In genomic region chr15:69616558-69616957, GRCh38 we compare ENCODE assay signal across 17 cellular contexts.
DNase-seq lines count a peak whose midpoint lies in the region; ATAC-seq and TF ChIP-seq lines count a peak whose summit lies in the region.
"Had no signal": no experiment of that assay in that cellular context is flagged by ENCODE, and none has a peak within 500 bp of the region (broad histone marks: within the 10 kb centered on the region; RNA-seq: fewer than 3 reads in every experiment).

No MANE protein-coding gene starts in this region.

- TF ChIP-seq POLR2A in NB4 (IDR thresholded peaks at IDR 0.05; ENCODE audit: extremely low read depth, insufficient read length) (no peak), esophagus muscularis mucosa (IDR thresholded peaks at IDR 0.05; ENCODE audit: low read depth) (no peak)

- H3K9me3 ChIP-seq in esophagus muscularis mucosa: no peaks in the 10 kb centered on the region
- H3K9me3 ChIP-seq: BE2C had no signal

- no peaks in the 10 kb centered on the region for H3K27me3 ChIP-seq in esophagus muscularis mucosa

- peak; percentile 0 for DNase-seq in activated CD8-positive, alpha-beta T cell treated with anti-CD3 and anti-CD28 coated beads, Interleukin-2, amount 10 ng/mL, durations not matched to agents 7 days and 5 days
- DNase-seq in activated CD8-positive, alpha-beta T cell treated with anti-CD3 and anti-CD28 coated beads for 36 hours: no peak
- DNase-seq in NB4 (ENCODE audit: low read depth) (peak; percentile 14), esophagus muscularis mucosa (ENCODE audit: extremely low spot score) (peak; percentile 19), NCI-H1694 treated with DMSO at 0.1 percent for 48 hours (lab: John Stamatoyannopoulos, UW) (no peak), A172 (ENCODE audit: low spot score) (no peak)
- DNase-seq in stimulated activated CD4-positive, alpha-beta T cell treated with anti-CD3 and anti-CD28 coated beads, Interleukin-4, amount 100 ng/mL, for 1 hour: no peak
- DNase-seq: ACHN; BE2C; C1 segment of cervical spinal cord; CD4-positive, alpha-beta memory T cell; DMS153; DMS79; GDM1; GM23248; HCEC 1CT had no signal

- no peak for TF ChIP-seq EP300 in esophagus muscularis mucosa (IDR thresholded peaks at IDR 0.05)

- no peak overlapping the region for H3K4me3 Mint-ChIP-seq in activated CD8-positive, alpha-beta T cell treated with anti-CD3 and anti-CD28 coated beads, Interleukin-2, amount 10 ng/mL, durations not matched to agents 7 days and 5 days
- H3K4me3 Mint-ChIP-seq in activated CD8-positive, alpha-beta T cell treated with anti-CD3 and anti-CD28 coated beads for 36 hours: no peak overlapping the region
- H3K4me3 Mint-ChIP-seq: CD4-positive, alpha-beta memory T cell had no signal

- 60% methylated on average over 3 of the region's 3 CpGs for WGBS in esophagus muscularis mucosa

- TF ChIP-seq CTCF in activated CD8-positive, alpha-beta T cell treated with anti-CD3 and anti-CD28 coated beads for 36 hours (IDR thresholded peaks at IDR 0.05): no peak
- TF ChIP-seq CTCF in 22Rv1 (IDR thresholded peaks at IDR 0.05): no peak
- TF ChIP-seq CTCF in NB4 (IDR thresholded peaks at IDR 0.05; ENCODE audit: low read depth, low read length): no peak
- TF ChIP-seq CTCF in esophagus muscularis mucosa (IDR thresholded peaks at IDR 0.05): no peak

- no peaks in the 10 kb centered on the region for H3K4me1 ChIP-seq in esophagus muscularis mucosa
- H3K4me1 ChIP-seq: BE2C had no signal

- POLR2A ChIA-PET in activated CD8-positive, alpha-beta T cell treated with anti-CD3 and anti-CD28 coated beads, Interleukin-2, amount 10 ng/mL, durations not matched to agents 7 days and 5 days (lab: Charles Lee): interaction anchor here (0.6 kb wide), 1 partner anchor 144 kb away, joined by 7 read pairs; no protein-coding TSS in a partner anchor
- POLR2A ChIA-PET in activated CD8-positive, alpha-beta T cell treated with anti-CD3 and anti-CD28 coated beads for 36 hours (lab: Charles Lee): no interaction called here

- no peak overlapping the region for H3K4me3 ChIP-seq in NB4 (ENCODE audit: low read depth, low read length)
- H3K4me3 ChIP-seq in esophagus muscularis mucosa: no peak overlapping the region
- H3K4me3 ChIP-seq: GM23248 had no signal

- H3K36me3 Mint-ChIP-seq in activated CD8-positive, alpha-beta T cell treated with anti-CD3 and anti-CD28 coated beads, Interleukin-2, amount 10 ng/mL, durations not matched to agents 7 days and 5 days (ENCODE audit: low read depth): no peaks in the 10 kb centered on the region
- H3K36me3 Mint-ChIP-seq in activated CD8-positive, alpha-beta T cell treated with anti-CD3 and anti-CD28 coated beads for 36 hours (ENCODE audit: low read depth): no peaks in the 10 kb centered on the region
- H3K36me3 Mint-ChIP-seq: CD4-positive, alpha-beta memory T cell had no signal

- intact Hi-C loops in activated CD8-positive, alpha-beta T cell treated with anti-CD3 and anti-CD28 coated beads for 36 hours (cut with micrococcal nuclease): no loop called here
- intact Hi-C loops in esophagus muscularis mucosa (cut with DNase I): no loop called here

- H3K27me3 Mint-ChIP-seq in activated CD8-positive, alpha-beta T cell treated with anti-CD3 and anti-CD28 coated beads, Interleukin-2, amount 10 ng/mL, durations not matched to agents 7 days and 5 days (ENCODE audit: low read depth): peaks cover 29% of the 10 kb centered on the region
- no peaks in the 10 kb centered on the region for H3K27me3 Mint-ChIP-seq in activated CD8-positive, alpha-beta T cell treated with anti-CD3 and anti-CD28 coated beads for 36 hours
- H3K27me3 Mint-ChIP-seq: CD4-positive, alpha-beta memory T cell had no signal

- no peaks in the 10 kb centered on the region for H3K36me3 ChIP-seq in esophagus muscularis mucosa
- H3K36me3 ChIP-seq: BE2C had no signal

- no peaks in the 10 kb centered on the region for H3K9me3 Mint-ChIP-seq in activated CD8-positive, alpha-beta T cell treated with anti-CD3 and anti-CD28 coated beads, Interleukin-2, amount 10 ng/mL, durations not matched to agents 7 days and 5 days (ENCODE audit: insufficient read depth)
- no peaks in the 10 kb centered on the region for H3K9me3 Mint-ChIP-seq in activated CD8-positive, alpha-beta T cell treated with anti-CD3 and anti-CD28 coated beads for 36 hours
- H3K9me3 Mint-ChIP-seq: CD4-positive, alpha-beta memory T cell had no signal

- CTCF ChIA-PET in activated CD8-positive, alpha-beta T cell treated with anti-CD3 and anti-CD28 coated beads, Interleukin-2, amount 10 ng/mL, durations not matched to agents 7 days and 5 days (lab: Charles Lee): no interaction called here
- CTCF ChIA-PET in activated CD8-positive, alpha-beta T cell treated with anti-CD3 and anti-CD28 coated beads for 36 hours (lab: Charles Lee): no interaction called here

- H3K27ac Mint-ChIP-seq in activated CD8-positive, alpha-beta T cell treated with anti-CD3 and anti-CD28 coated beads, Interleukin-2, amount 10 ng/mL, durations not matched to agents 7 days and 5 days: no peak overlapping the region
- no peak overlapping the region for H3K27ac Mint-ChIP-seq in activated CD8-positive, alpha-beta T cell treated with anti-CD3 and anti-CD28 coated beads for 36 hours
- H3K27ac Mint-ChIP-seq: CD4-positive, alpha-beta memory T cell had no signal

- H3K4me1 Mint-ChIP-seq in activated CD8-positive, alpha-beta T cell treated with anti-CD3 and anti-CD28 coated beads, Interleukin-2, amount 10 ng/mL, durations not matched to agents 7 days and 5 days (ENCODE audit: low read depth): no peaks in the 10 kb centered on the region
- H3K4me1 Mint-ChIP-seq in activated CD8-positive, alpha-beta T cell treated with anti-CD3 and anti-CD28 coated beads for 36 hours (ENCODE audit: low read depth): no peaks in the 10 kb centered on the region
- H3K4me1 Mint-ChIP-seq: CD4-positive, alpha-beta memory T cell had no signal

- peak overlapping the region; percentile 68 for H3K27ac ChIP-seq in 22Rv1
- H3K27ac ChIP-seq in esophagus muscularis mucosa (replicated peaks in 1 of 4): no peak overlapping the region
- H3K27ac ChIP-seq: GM23248 had no signal

- ATAC-seq in activated CD8-positive, alpha-beta T cell treated with anti-CD3 and anti-CD28 coated beads, Interleukin-2, amount 10 ng/mL, durations not matched to agents 7 days and 5 days: no peak
- no peak for ATAC-seq in activated CD8-positive, alpha-beta T cell treated with anti-CD3 and anti-CD28 coated beads for 36 hours

Comparison
In these comparisons a context has a peak if more than half of its experiments do, and no peak if none do; other contexts are left out.
1. DNase-seq: peak in activated CD8-positive, alpha-beta T cell treated with anti-CD3 and anti-CD28 coated beads, Interleukin-2, amount 10 ng/mL, durations not matched to agents 7 days and 5 days (single experiment), NB4 (single experiment) and esophagus muscularis mucosa (single experiment); none in activated CD8-positive, alpha-beta T cell treated with anti-CD3 and anti-CD28 coated beads for 36 hours (single experiment), NCI-H1694 treated with DMSO at 0.1 percent for 48 hours (single experiment), A172 (single experiment) and stimulated activated CD4-positive, alpha-beta T cell treated with anti-CD3 and anti-CD28 coated beads, Interleukin-4, amount 100 ng/mL, for 1 hour (single experiment).